1 cellular context compared by ENCODE assay signal in the genomic region with DNA sequence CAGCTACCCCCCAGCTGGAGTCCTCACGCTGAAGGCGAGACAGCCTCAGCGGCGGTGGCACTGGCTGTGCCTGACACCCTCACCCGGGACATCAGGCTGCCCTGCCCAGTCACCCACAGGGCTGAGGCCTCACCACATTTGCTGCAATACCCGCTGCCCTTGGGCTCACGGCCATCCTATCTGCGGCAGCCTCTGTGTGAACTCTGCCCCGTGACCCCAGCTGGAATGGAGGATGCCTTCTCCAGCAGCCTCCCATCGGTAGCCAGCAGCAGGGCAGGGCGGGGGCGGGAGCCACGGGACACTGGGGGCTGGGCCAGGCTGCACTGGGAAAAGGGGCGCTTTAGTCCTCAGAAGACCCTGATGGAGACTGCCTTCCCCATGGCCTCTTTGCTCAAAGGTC.
TF ChIP-seq lines count a peak whose summit lies in the region.

No MANE protein-coding gene starts in this region.

TF ChIP-seq in HepG2, 621 proteins besides CTCF, POLR2A, EP300 and RAD21 (continued from another document):
- TF ChIP-seq, protein P1, sequence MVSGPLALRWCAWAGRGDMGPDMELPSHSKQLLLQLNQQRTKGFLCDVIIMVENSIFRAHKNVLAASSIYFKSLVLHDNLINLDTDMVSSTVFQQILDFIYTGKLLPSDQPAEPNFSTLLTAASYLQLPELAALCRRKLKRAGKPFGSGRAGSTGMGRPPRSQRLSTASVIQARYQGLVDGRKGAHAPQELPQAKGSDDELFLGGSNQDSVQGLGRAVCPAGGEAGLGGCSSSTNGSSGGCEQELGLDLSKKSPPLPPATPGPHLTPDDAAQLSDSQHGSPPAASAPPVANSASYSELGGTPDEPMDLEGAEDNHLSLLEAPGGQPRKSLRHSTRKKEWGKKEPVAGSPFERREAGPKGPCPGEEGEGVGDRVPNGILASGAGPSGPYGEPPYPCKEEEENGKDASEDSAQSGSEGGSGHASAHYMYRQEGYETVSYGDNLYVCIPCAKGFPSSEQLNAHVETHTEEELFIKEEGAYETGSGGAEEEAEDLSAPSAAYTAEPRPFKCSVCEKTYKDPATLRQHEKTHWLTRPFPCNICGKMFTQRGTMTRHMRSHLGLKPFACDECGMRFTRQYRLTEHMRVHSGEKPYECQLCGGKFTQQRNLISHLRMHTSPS (CRISPR knock-in tag; IDR thresholded peaks at IDR 0.05; ENCODE audit: low read depth): peak; percentile 80
- TF ChIP-seq, protein P2, sequence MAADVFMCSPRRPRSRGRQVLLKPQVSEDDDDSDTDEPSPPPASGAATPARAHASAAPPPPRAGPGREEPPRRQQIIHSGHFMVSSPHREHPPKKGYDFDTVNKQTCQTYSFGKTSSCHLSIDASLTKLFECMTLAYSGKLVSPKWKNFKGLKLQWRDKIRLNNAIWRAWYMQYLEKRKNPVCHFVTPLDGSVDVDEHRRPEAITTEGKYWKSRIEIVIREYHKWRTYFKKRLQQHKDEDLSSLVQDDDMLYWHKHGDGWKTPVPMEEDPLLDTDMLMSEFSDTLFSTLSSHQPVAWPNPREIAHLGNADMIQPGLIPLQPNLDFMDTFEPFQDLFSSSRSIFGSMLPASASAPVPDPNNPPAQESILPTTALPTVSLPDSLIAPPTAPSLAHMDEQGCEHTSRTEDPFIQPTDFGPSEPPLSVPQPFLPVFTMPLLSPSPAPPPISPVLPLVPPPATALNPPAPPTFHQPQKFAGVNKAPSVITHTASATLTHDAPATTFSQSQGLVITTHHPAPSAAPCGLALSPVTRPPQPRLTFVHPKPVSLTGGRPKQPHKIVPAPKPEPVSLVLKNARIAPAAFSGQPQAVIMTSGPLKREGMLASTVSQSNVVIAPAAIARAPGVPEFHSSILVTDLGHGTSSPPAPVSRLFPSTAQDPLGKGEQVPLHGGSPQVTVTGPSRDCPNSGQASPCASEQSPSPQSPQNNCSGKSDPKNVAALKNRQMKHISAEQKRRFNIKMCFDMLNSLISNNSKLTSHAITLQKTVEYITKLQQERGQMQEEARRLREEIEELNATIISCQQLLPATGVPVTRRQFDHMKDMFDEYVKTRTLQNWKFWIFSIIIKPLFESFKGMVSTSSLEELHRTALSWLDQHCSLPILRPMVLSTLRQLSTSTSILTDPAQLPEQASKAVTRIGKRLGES (CRISPR knock-in tag; IDR thresholded peaks at IDR 0.05; ENCODE audit: borderline replicate concordance): no peak
- TF ChIP-seq, protein P3, sequence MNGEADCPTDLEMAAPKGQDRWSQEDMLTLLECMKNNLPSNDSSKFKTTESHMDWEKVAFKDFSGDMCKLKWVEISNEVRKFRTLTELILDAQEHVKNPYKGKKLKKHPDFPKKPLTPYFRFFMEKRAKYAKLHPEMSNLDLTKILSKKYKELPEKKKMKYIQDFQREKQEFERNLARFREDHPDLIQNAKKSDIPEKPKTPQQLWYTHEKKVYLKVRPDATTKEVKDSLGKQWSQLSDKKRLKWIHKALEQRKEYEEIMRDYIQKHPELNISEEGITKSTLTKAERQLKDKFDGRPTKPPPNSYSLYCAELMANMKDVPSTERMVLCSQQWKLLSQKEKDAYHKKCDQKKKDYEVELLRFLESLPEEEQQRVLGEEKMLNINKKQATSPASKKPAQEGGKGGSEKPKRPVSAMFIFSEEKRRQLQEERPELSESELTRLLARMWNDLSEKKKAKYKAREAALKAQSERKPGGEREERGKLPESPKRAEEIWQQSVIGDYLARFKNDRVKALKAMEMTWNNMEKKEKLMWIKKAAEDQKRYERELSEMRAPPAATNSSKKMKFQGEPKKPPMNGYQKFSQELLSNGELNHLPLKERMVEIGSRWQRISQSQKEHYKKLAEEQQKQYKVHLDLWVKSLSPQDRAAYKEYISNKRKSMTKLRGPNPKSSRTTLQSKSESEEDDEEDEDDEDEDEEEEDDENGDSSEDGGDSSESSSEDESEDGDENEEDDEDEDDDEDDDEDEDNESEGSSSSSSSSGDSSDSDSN (CRISPR knock-in tag; IDR thresholded peaks at IDR 0.05): peak; percentile 40; the same call in 1 of the 2 replicates
- TF ChIP-seq FOSL2 (CRISPR knock-in tag; IDR thresholded peaks at IDR 0.05) (peak; percentile 15; the same call in 1 of the 2 replicates), ZBTB7A (CRISPR knock-in tag; IDR thresholded peaks at IDR 0.05) (no peak), HNRNPK (IDR thresholded peaks at IDR 0.05; ENCODE audit: low read depth, low read length, poor library complexity, severe bottlenecking) (no peak), CEBPB (IDR thresholded peaks at IDR 0.05; ENCODE audit: borderline replicate concordance, low read depth, low read length) (no peak), NFATC3 (CRISPR knock-in tag; IDR thresholded peaks at IDR 0.05) (no peak)
- TF ChIP-seq, protein P4, sequence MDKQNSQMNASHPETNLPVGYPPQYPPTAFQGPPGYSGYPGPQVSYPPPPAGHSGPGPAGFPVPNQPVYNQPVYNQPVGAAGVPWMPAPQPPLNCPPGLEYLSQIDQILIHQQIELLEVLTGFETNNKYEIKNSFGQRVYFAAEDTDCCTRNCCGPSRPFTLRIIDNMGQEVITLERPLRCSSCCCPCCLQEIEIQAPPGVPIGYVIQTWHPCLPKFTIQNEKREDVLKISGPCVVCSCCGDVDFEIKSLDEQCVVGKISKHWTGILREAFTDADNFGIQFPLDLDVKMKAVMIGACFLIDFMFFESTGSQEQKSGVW (CRISPR knock-in tag; IDR thresholded peaks at IDR 0.05; ENCODE audit: borderline replicate concordance): no peak
- TF ChIP-seq, protein P5, sequence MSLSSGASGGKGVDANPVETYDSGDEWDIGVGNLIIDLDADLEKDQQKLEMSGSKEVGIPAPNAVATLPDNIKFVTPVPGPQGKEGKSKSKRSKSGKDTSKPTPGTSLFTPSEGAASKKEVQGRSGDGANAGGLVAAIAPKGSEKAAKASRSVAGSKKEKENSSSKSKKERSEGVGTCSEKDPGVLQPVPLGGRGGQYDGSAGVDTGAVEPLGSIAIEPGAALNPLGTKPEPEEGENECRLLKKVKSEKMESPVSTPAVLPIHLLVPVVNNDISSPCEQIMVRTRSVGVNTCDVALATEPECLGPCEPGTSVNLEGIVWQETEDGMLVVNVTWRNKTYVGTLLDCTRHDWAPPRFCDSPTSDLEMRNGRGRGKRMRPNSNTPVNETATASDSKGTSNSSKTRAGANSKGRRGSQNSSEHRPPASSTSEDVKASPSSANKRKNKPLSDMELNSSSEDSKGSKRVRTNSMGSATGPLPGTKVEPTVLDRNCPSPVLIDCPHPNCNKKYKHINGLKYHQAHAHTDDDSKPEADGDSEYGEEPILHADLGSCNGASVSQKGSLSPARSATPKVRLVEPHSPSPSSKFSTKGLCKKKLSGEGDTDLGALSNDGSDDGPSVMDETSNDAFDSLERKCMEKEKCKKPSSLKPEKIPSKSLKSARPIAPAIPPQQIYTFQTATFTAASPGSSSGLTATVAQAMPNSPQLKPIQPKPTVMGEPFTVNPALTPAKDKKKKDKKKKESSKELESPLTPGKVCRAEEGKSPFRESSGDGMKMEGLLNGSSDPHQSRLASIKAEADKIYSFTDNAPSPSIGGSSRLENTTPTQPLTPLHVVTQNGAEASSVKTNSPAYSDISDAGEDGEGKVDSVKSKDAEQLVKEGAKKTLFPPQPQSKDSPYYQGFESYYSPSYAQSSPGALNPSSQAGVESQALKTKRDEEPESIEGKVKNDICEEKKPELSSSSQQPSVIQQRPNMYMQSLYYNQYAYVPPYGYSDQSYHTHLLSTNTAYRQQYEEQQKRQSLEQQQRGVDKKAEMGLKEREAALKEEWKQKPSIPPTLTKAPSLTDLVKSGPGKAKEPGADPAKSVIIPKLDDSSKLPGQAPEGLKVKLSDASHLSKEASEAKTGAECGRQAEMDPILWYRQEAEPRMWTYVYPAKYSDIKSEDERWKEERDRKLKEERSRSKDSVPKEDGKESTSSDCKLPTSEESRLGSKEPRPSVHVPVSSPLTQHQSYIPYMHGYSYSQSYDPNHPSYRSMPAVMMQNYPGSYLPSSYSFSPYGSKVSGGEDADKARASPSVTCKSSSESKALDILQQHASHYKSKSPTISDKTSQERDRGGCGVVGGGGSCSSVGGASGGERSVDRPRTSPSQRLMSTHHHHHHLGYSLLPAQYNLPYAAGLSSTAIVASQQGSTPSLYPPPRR (CRISPR knock-in tag; IDR thresholded peaks at IDR 0.05; ENCODE audit: borderline replicate concordance): no peak
- TF ChIP-seq, protein P6, sequence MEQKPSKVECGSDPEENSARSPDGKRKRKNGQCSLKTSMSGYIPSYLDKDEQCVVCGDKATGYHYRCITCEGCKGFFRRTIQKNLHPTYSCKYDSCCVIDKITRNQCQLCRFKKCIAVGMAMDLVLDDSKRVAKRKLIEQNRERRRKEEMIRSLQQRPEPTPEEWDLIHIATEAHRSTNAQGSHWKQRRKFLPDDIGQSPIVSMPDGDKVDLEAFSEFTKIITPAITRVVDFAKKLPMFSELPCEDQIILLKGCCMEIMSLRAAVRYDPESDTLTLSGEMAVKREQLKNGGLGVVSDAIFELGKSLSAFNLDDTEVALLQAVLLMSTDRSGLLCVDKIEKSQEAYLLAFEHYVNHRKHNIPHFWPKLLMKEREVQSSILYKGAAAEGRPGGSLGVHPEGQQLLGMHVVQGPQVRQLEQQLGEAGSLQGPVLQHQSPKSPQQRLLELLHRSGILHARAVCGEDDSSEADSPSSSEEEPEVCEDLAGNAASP (CRISPR knock-in tag; IDR thresholded peaks at IDR 0.05; ENCODE audit: borderline replicate concordance): 0 out of 2 replicates have a peak, but pooled peaks have one; percentile 36
- TF ChIP-seq, protein P7, sequence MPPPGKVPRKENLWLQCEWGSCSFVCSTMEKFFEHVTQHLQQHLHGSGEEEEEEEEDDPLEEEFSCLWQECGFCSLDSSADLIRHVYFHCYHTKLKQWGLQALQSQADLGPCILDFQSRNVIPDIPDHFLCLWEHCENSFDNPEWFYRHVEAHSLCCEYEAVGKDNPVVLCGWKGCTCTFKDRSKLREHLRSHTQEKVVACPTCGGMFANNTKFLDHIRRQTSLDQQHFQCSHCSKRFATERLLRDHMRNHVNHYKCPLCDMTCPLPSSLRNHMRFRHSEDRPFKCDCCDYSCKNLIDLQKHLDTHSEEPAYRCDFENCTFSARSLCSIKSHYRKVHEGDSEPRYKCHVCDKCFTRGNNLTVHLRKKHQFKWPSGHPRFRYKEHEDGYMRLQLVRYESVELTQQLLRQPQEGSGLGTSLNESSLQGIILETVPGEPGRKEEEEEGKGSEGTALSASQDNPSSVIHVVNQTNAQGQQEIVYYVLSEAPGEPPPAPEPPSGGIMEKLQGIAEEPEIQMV (CRISPR knock-in tag; IDR thresholded peaks at IDR 0.05; ENCODE audit: low read depth): peak; percentile 33; the same call in 1 of the 2 replicates
- TF ChIP-seq, protein P8, sequence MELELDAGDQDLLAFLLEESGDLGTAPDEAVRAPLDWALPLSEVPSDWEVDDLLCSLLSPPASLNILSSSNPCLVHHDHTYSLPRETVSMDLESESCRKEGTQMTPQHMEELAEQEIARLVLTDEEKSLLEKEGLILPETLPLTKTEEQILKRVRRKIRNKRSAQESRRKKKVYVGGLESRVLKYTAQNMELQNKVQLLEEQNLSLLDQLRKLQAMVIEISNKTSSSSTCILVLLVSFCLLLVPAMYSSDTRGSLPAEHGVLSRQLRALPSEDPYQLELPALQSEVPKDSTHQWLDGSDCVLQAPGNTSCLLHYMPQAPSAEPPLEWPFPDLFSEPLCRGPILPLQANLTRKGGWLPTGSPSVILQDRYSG (CRISPR knock-in tag; IDR thresholded peaks at IDR 0.05): no peak
- TF ChIP-seq, protein P9, sequence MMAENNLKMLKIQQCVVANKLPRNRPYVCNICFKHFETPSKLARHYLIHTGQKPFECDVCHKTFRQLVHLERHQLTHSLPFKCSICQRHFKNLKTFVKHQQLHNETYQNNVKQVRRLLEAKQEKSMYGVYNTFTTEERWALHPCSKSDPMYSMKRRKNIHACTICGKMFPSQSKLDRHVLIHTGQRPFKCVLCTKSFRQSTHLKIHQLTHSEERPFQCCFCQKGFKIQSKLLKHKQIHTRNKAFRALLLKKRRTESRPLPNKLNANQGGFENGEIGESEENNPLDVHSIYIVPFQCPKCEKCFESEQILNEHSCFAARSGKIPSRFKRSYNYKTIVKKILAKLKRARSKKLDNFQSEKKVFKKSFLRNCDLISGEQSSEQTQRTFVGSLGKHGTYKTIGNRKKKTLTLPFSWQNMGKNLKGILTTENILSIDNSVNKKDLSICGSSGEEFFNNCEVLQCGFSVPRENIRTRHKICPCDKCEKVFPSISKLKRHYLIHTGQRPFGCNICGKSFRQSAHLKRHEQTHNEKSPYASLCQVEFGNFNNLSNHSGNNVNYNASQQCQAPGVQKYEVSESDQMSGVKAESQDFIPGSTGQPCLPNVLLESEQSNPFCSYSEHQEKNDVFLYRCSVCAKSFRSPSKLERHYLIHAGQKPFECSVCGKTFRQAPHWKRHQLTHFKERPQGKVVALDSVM (CRISPR knock-in tag; IDR thresholded peaks at IDR 0.05): peak; percentile 84
